In genomic region chr4:140237616-140238352, GRCh38 we compare ENCODE assay signal across 9 cellular contexts.
A peak's percentile ranks its signal among the peaks of the same experiment; 100 is the strongest.
DNase-seq lines count a peak whose midpoint lies in the region; ATAC-seq and TF ChIP-seq lines count a peak whose summit lies in the region.
"Had no signal": no experiment of that assay in that cellular context is flagged by ENCODE, and none has a peak within 500 bp of the region (broad histone marks: within the 10 kb centered on the region; RNA-seq: fewer than 3 reads in every experiment).

No MANE protein-coding gene starts in this region.

- peaks cover 36% of the 10 kb centered on the region for H3K4me1 Mint-ChIP-seq in chondrocyte (ENCODE audit: low read depth)

- no peaks in the 10 kb centered on the region for H3K9me3 ChIP-seq in HAP-1

- H3K9me3 Mint-ChIP-seq in chondrocyte (ENCODE audit: low read depth): no peaks in the 10 kb centered on the region
- H3K9me3 Mint-ChIP-seq: T-cell had no signal

- peak; percentile 84 for ATAC-seq in left colon
- no peak for ATAC-seq in GM18517 (IDR thresholded peaks at IDR 0.05; ENCODE audit: unreplicated experiment)
- ATAC-seq: T-cell had no signal

- no peaks in the 10 kb centered on the region for H3K27me3 Mint-ChIP-seq in chondrocyte (ENCODE audit: low read depth)

- no peaks in the 10 kb centered on the region for H3K36me3 ChIP-seq in HAP-1 (replicated peaks)

- peak overlapping the region; percentile 94 for H3K27ac Mint-ChIP-seq in chondrocyte (ENCODE audit: unreplicated experiment)
- H3K27ac Mint-ChIP-seq: T-cell had no signal

- H3K27me3 ChIP-seq in HAP-1 (ENCODE audit: low read depth): no peaks in the 10 kb centered on the region

- peak overlapping the region; percentile 93 for H3K27ac ChIP-seq in substantia nigra (ENCODE audit: low read depth, low read length, poor library complexity, severe bottlenecking)

- no peaks in the 10 kb centered on the region for H3K36me3 Mint-ChIP-seq in chondrocyte (ENCODE audit: low read depth)
- H3K36me3 Mint-ChIP-seq: T-cell had no signal

- peaks cover 19% of the 10 kb centered on the region for H3K4me1 ChIP-seq in HAP-1

- peak overlapping the region; percentile 58 for H3K4me3 Mint-ChIP-seq in chondrocyte (ENCODE audit: unreplicated experiment)
- H3K4me3 Mint-ChIP-seq: T-cell had no signal

- DNase-seq in HAP-1 (ENCODE audit: low spot score in 2 of 2) (peak; percentile 88 to 92), NCI-H526 treated with DMSO at 0.1 percent for 48 hours (lab: John Stamatoyannopoulos, UW) (peak; percentile 84), chondrocyte (ENCODE audit: low spot score) (no peak), left colon (peak; percentile 72 to 90), substantia nigra (lab: John Stamatoyannopoulos, UW) (peak; percentile 13 to 87 (median 65)), GM19238 (ENCODE audit: insufficient read length, low spot score) (no peak)
- no peak for DNase-seq in NK-92 treated with Interleukin-12 subunit alpha and Interleukin-12 subunit beta, amount 100 ng/mL, for 24 hours (lab: John Stamatoyannopoulos, UW)

- no peak overlapping the region for H3K4me3 ChIP-seq in HAP-1

- intact Hi-C loops in left colon (cut with DNase I, micrococcal nuclease): no loop called here

- in situ Hi-C loops in HAP-1 (cut with MboI; ENCODE audit: low sequenced_read_pairs): no loop called here

- no peak for TF ChIP-seq CTCF in chondrocyte (IDR thresholded peaks at IDR 0.05)

Comparison
In these comparisons a context has a peak if more than half of its experiments do, and no peak if none do; other contexts are left out.
1. DNase-seq: peak in HAP-1 (2 of 2), NCI-H526 treated with DMSO at 0.1 percent for 48 hours (single experiment), left colon (2 of 2) and substantia nigra (49 of 49); none in chondrocyte (single experiment), GM19238 (single experiment) and NK-92 treated with Interleukin-12 subunit alpha and Interleukin-12 subunit beta, amount 100 ng/mL, for 24 hours (single experiment).